14 cellular contexts compared by ENCODE assay signal in genomic region chr2:10278763-10279471, GRCh38. TPM values are rescaled to one million over a fixed set of nuclear protein-coding genes. Genes with fewer than 3 reads are reported as not detected.
A peak's percentile ranks its signal among the peaks of the same experiment; 100 is the strongest.
DNase-seq lines count a peak whose midpoint lies in the region; ATAC-seq and TF ChIP-seq lines count a peak whose summit lies in the region.
"Had no signal": no experiment of that assay in that cellular context is flagged by ENCODE, and none has a peak within 500 bp of the region (broad histone marks: within the 10 kb centered on the region; RNA-seq: fewer than 3 reads in every experiment).

No MANE protein-coding gene starts in this region.

- CTCF ChIA-PET in CD8-positive, alpha-beta T cell (lab: Charles Lee) = interaction anchor here (1.1 to 2.7 kb wide), 4 partner anchors 8 to 130 kb away, joined by 3 to 12 read pairs (median 4); no protein-coding TSS in a partner anchor

- peaks cover 10% of the 10 kb centered on the region for H3K4me1 ChIP-seq in CD8-positive, alpha-beta T cell (ENCODE audit: insufficient read depth, low read length)

- no peaks in the 10 kb centered on the region for H3K36me3 Mint-ChIP-seq in CD8-positive, alpha-beta T cell

- intact Hi-C loops in CD8-positive, alpha-beta T cell (cut with DNase I, micrococcal nuclease) = loop anchor here in 1 of 2 experiments (10.0 kb wide), 1 partner anchor 386 kb away; no protein-coding TSS in a partner anchor
- intact Hi-C loops in posterior vena cava (cut with DNase I) = no loop called here

- H3K27me3 Mint-ChIP-seq in CD8-positive, alpha-beta T cell (ENCODE audit: low read depth) = no peaks in the 10 kb centered on the region

- H3K27ac Mint-ChIP-seq in CD8-positive, alpha-beta T cell = peak overlapping the region; percentile 35
- H3K27ac Mint-ChIP-seq: B cell had no signal

- DNase-seq in CD8-positive, alpha-beta T cell = no peak
- peak; percentile 83 for DNase-seq in RPMI7951 (ENCODE audit: low read depth)
- DNase-seq in fibroblast of mammary gland (ENCODE audit: low read depth) = peak; percentile 31
- peak; percentile 49 for DNase-seq in posterior vena cava (ENCODE audit: low spot score)
- DNase-seq in pons (ENCODE audit: low spot score) = no peak
- DNase-seq in NCI-H226 = no peak
- DNase-seq in NCI-H187 (lab: John Stamatoyannopoulos, UW) = no peak
- DNase-seq: activated CD4-positive, CD25-positive, alpha-beta regulatory T cell; NCI-H2081 had no signal

- TF ChIP-seq CTCF in CD8-positive, alpha-beta T cell (IDR thresholded peaks at IDR 0.05) = no peak
- no peak for TF ChIP-seq CTCF in fibroblast of mammary gland (conservative IDR thresholded peaks at IDR 0.05; ENCODE audit: control insufficient read depth, insufficient read depth, low read depth, low read length)

- no peaks in the 10 kb centered on the region for H3K9me3 ChIP-seq in CD8-positive, alpha-beta T cell (ENCODE audit: low read length)

- POLR2A ChIA-PET in CD8-positive, alpha-beta T cell (lab: Charles Lee) = interaction anchor here (1.3 kb wide), 1 partner anchor 23 kb away, joined by 4 read pairs; no protein-coding TSS in a partner anchor

- ATAC-seq in CD8-positive, alpha-beta T cell = no peak
- no peak for ATAC-seq in HG03039 (IDR thresholded peaks at IDR 0.05; ENCODE audit: unreplicated experiment)
- ATAC-seq: SK-N-SH treated with all-trans-retinoic acid at 6 μM for 48 hours had no signal

- peaks cover 12% of the 10 kb centered on the region for H3K4me1 Mint-ChIP-seq in CD8-positive, alpha-beta T cell (ENCODE audit: low read depth)

- H3K4me3 ChIP-seq in CD8-positive, alpha-beta T cell (ENCODE audit: low read depth, low read length) = no peak overlapping the region
- no peak overlapping the region for H3K4me3 ChIP-seq in fibroblast of mammary gland (ENCODE audit: control insufficient read depth, low read depth, low read length)

- H3K27me3 ChIP-seq in CD8-positive, alpha-beta T cell (ENCODE audit: insufficient read depth, low read length) = no peaks in the 10 kb centered on the region

- H3K4me3 Mint-ChIP-seq in CD8-positive, alpha-beta T cell = no peak overlapping the region
- H3K4me3 Mint-ChIP-seq: B cell, neural crest cell had no signal

- H3K27ac ChIP-seq in CD8-positive, alpha-beta T cell (ENCODE audit: low read depth, low read length) = no peak overlapping the region
- H3K27ac ChIP-seq: KMS-11 had no signal

- H3K36me3 ChIP-seq in CD8-positive, alpha-beta T cell (ENCODE audit: insufficient read depth, low read length) = no peaks in the 10 kb centered on the region

- no peaks in the 10 kb centered on the region for H3K9me3 Mint-ChIP-seq in CD8-positive, alpha-beta T cell
- H3K9me3 Mint-ChIP-seq: neural crest cell had no signal

RNA-seq across cellular contexts. Expression of gene HPCAL1, which starts 23.8 kb away (rescaled TPM):
- total RNA-seq in CD8-positive, alpha-beta T cell = 10 to 100 TPM; 25.0 to 25.6 TPM
- total RNA-seq in RPMI7951 (2014; rRNA removed; shearing (Covaris generic)) = 273 and 343 TPM in 2 replicates
- 10 to 100 TPM; 21.6 to 26.0 TPM for total RNA-seq in posterior vena cava

Comparison
In these comparisons a context has a peak if more than half of its experiments do, and no peak if none do; other contexts are left out.
1. DNase-seq: peak in RPMI7951 (single experiment), fibroblast of mammary gland (single experiment) and posterior vena cava (single experiment); none in CD8-positive, alpha-beta T cell (0 of 7), pons (single experiment), NCI-H226 (single experiment) and NCI-H187 (0 of 2).
2. RNA of gene HPCAL1, which starts 23.8 kb away (total RNA-seq): 273 to 343 TPM in RPMI7951; 21.6 to 26.0 TPM in posterior vena cava and 25.0 to 25.6 TPM in CD8-positive, alpha-beta T cell; every median in the first group is over 10 times any median in the second.